ENCODE assay signal across 14 cellular contexts in genomic region chr19:16142032-16142580, GRCh38. TPM values are rescaled to one million over a fixed set of nuclear protein-coding genes. Genes with fewer than 3 reads are reported as not detected.
DNase-seq lines count a peak whose midpoint lies in the region; ATAC-seq, FAIRE-seq and TF ChIP-seq lines count a peak whose summit lies in the region.
"Had no signal": no experiment of that assay in that cellular context is flagged by ENCODE, and none has a peak within 500 bp of the region (broad histone marks: within the 10 kb centered on the region; RNA-seq: fewer than 3 reads in every experiment).

No MANE protein-coding gene starts in this region.

- H3K4me3 Mint-ChIP-seq in activated CD4-positive, alpha-beta T cell treated with anti-CD3 and anti-CD28 coated beads, Interleukin-2, amount 10 ng/mL, durations not matched to agents 24 days and 14 days = peak overlapping the region; percentile 21
- H3K4me3 Mint-ChIP-seq in naive thymus-derived CD8-positive, alpha-beta T cell = peak overlapping the region in 4 of 10 donors; percentile 32 to 98 (median 46)

- H3K36me3 ChIP-seq in SU-DHL-6 (ENCODE audit: low read length) (no peaks in the 10 kb centered on the region), kidney (ENCODE audit: control insufficient read depth in 1 of 2, insufficient read depth in 2 of 2, low read length in 2 of 2) (no peaks in the 10 kb centered on the region)
- H3K36me3 ChIP-seq: uterus had no signal

- H3K9ac ChIP-seq in SU-DHL-6 (ENCODE audit: low read length) = no peak overlapping the region
- no peak overlapping the region for H3K9ac ChIP-seq in kidney (ENCODE audit: low read length in 2 of 2)
- H3K9ac ChIP-seq: parathyroid adenoma had no signal

- ATAC-seq in naive thymus-derived CD8-positive, alpha-beta T cell = no peak

- POLR2A ChIA-PET in naive thymus-derived CD8-positive, alpha-beta T cell (lab: Charles Lee) = interaction anchor here (1.0 to 2.1 kb wide), 2 partner anchors 12 to 29 kb away, joined by 3 to 6 read pairs; no protein-coding TSS in a partner anchor

- H3K27me3 Mint-ChIP-seq in activated CD4-positive, alpha-beta T cell treated with anti-CD3 and anti-CD28 coated beads, Interleukin-2, amount 10 ng/mL, durations not matched to agents 24 days and 14 days = no peaks in the 10 kb centered on the region
- no peaks in the 10 kb centered on the region for H3K27me3 Mint-ChIP-seq in naive thymus-derived CD8-positive, alpha-beta T cell

- no peaks in the 10 kb centered on the region for H3K9me2 ChIP-seq in SU-DHL-6 (replicated peaks; ENCODE audit: insufficient read depth, low read length)

- no peaks in the 10 kb centered on the region for H3K9me3 Mint-ChIP-seq in activated CD4-positive, alpha-beta T cell treated with anti-CD3 and anti-CD28 coated beads, Interleukin-2, amount 10 ng/mL, durations not matched to agents 24 days and 14 days
- H3K9me3 Mint-ChIP-seq in naive thymus-derived CD8-positive, alpha-beta T cell = no peaks in the 10 kb centered on the region

- peaks cover 55% of the 10 kb centered on the region for H3F3A ChIP-seq in SU-DHL-6 (ENCODE audit: insufficient read depth)

- intact Hi-C loops in activated CD4-positive, alpha-beta T cell treated with anti-CD3 and anti-CD28 coated beads, Interleukin-2, amount 10 ng/mL, durations not matched to agents 24 days and 14 days (cut with micrococcal nuclease) = loop anchor here (2.0 kb wide), 2 partner anchors 19 to 23 kb away; no protein-coding TSS in a partner anchor
- intact Hi-C loops in kidney (cut with DNase I) = no loop called here

- no peaks in the 10 kb centered on the region for H3K27me3 ChIP-seq in SU-DHL-6 (ENCODE audit: low read length)
- H3K27me3 ChIP-seq: dorsolateral prefrontal cortex, uterus had no signal

- DNase-seq in activated CD4-positive, alpha-beta T cell treated with anti-CD3 and anti-CD28 coated beads, Interleukin-2, amount 10 ng/mL, durations not matched to agents 24 days and 14 days = no peak
- no peak for DNase-seq in activated CD4-positive, alpha-beta T cell treated with anti-CD3 and anti-CD28 coated beads, Interleukin-2, amount 50 U/mL, for 1 hour
- DNase-seq in naive thymus-derived CD8-positive, alpha-beta T cell = no peak
- DNase-seq in kidney (no peak), NCI-H774 (lab: John Stamatoyannopoulos, UW) (no peak)
- DNase-seq: dorsolateral prefrontal cortex; NCI-H226; stimulated activated CD8-positive, alpha-beta memory T cell treated with anti-CD3 and anti-CD28 coated beads, Interleukin-4, amount 100 ng/mL, for 48 hours; uterus had no signal

- H3K36me3 Mint-ChIP-seq in activated CD4-positive, alpha-beta T cell treated with anti-CD3 and anti-CD28 coated beads, Interleukin-2, amount 10 ng/mL, durations not matched to agents 24 days and 14 days (ENCODE audit: low read depth) = peaks cover 11% of the 10 kb centered on the region
- H3K36me3 Mint-ChIP-seq in naive thymus-derived CD8-positive, alpha-beta T cell = peaks cover 0 to 4% (median 1%) of the 10 kb centered on the region in 3 donors

- H3K9me3 ChIP-seq in SU-DHL-6 (ENCODE audit: insufficient read depth, low read length) = no peaks in the 10 kb centered on the region
- no peaks in the 10 kb centered on the region for H3K9me3 ChIP-seq in kidney (ENCODE audit: control insufficient read depth in 1 of 2, low read length in 2 of 2)
- H3K9me3 ChIP-seq: uterus had no signal

- H3K27ac ChIP-seq in SU-DHL-6 (ENCODE audit: low read depth, low read length) = peak overlapping the region; percentile 94
- no peak overlapping the region for H3K27ac ChIP-seq in kidney (ENCODE audit: low read depth in 2 of 2, low read length in 2 of 2)
- H3K27ac ChIP-seq: dorsolateral prefrontal cortex, parathyroid adenoma, uterus had no signal

- peaks cover 44% of the 10 kb centered on the region for H3K4me1 Mint-ChIP-seq in activated CD4-positive, alpha-beta T cell treated with anti-CD3 and anti-CD28 coated beads, Interleukin-2, amount 10 ng/mL, durations not matched to agents 24 days and 14 days
- H3K4me1 Mint-ChIP-seq in naive thymus-derived CD8-positive, alpha-beta T cell = peaks cover 17 to 79% (median 36%) of the 10 kb centered on the region in 4 donors

- H3K79me2 ChIP-seq in SU-DHL-6 (ENCODE audit: insufficient read depth, low read length) = peaks cover 33% of the 10 kb centered on the region
- H3K79me2 ChIP-seq: parathyroid adenoma had no signal

- no peak for FAIRE-seq in kidney (lab: Jason Lieb, UNC)
- FAIRE-seq: A204.1, D721Med had no signal

- H4K20me1 ChIP-seq in SU-DHL-6 (ENCODE audit: low read depth, low read length) = no peaks in the 10 kb centered on the region

- H3K27ac Mint-ChIP-seq in activated CD4-positive, alpha-beta T cell treated with anti-CD3 and anti-CD28 coated beads, Interleukin-2, amount 10 ng/mL, durations not matched to agents 24 days and 14 days = peak overlapping the region; percentile 65
- peak overlapping the region in 6 of 10 donors; percentile 17 to 96 (median 65) for H3K27ac Mint-ChIP-seq in naive thymus-derived CD8-positive, alpha-beta T cell

- TF ChIP-seq CTCF in SU-DHL-6 (IDR thresholded peaks at IDR 0.05; ENCODE audit: insufficient read depth, low read length, poor library complexity, severe bottlenecking) (no peak), kidney (IDR thresholded peaks at IDR 0.05; ENCODE audit: borderline replicate concordance, extremely low read depth, insufficient read depth) (no peak)

- no peaks in the 10 kb centered on the region for H3K4me1 ChIP-seq in kidney (ENCODE audit: control insufficient read depth in 1 of 2, insufficient read depth in 1 of 2, low read depth in 1 of 2, low read length in 2 of 2)
- H3K4me1 ChIP-seq: parathyroid adenoma, uterus had no signal

- no peak overlapping the region for H3K4me3 ChIP-seq in SU-DHL-6 (ENCODE audit: insufficient read depth, low read length, poor library complexity, severe bottlenecking)
- H3K4me3 ChIP-seq in kidney (ENCODE audit: low read length in 2 of 2) = no peak overlapping the region
- H3K4me3 ChIP-seq: dorsolateral prefrontal cortex, uterus had no signal

- no peak overlapping the region for H2AFZ ChIP-seq in SU-DHL-6 (ENCODE audit: low read depth, low read length, severe bottlenecking)
- H2AFZ ChIP-seq: parathyroid adenoma had no signal

- H3K4me2 ChIP-seq in SU-DHL-6 (ENCODE audit: low read depth, low read length, poor library complexity, severe bottlenecking) = peak overlapping the region; percentile 21

RNA-seq across cellular contexts. Expression of gene HSH2D, which starts 1.4 kb away (rescaled TPM):
- total RNA-seq in activated CD4-positive, alpha-beta T cell treated with anti-CD3 and anti-CD28 coated beads, Interleukin-2, amount 10 ng/mL, durations not matched to agents 24 days and 14 days = 22.7 and 23.1 TPM in 2 replicates
- 10 to 100 TPM; 20.5 to 25.2 TPM for total RNA-seq in naive thymus-derived CD8-positive, alpha-beta T cell
- 1 to 10 TPM; 6.5 to 9.8 (median 6.7) TPM for polyA plus RNA-seq in naive thymus-derived CD8-positive, alpha-beta T cell
- total RNA-seq in kidney = 7.7 TPM
- 0.41 TPM for polyA plus RNA-seq in kidney (ENCODE audit: insufficient read depth, low read depth, low replicate concordance)
- total RNA-seq: fibroblast of villous mesenchyme had no signal

RNA-seq across cellular contexts. Expression of gene RAB8A, which starts 30.4 kb away (rescaled TPM):
- 227 and 247 TPM in 2 replicates for total RNA-seq in activated CD4-positive, alpha-beta T cell treated with anti-CD3 and anti-CD28 coated beads, Interleukin-2, amount 10 ng/mL, durations not matched to agents 24 days and 14 days
- total RNA-seq in naive thymus-derived CD8-positive, alpha-beta T cell = 10 to 100 TPM; 66.5 to 88.3 TPM
- polyA plus RNA-seq in naive thymus-derived CD8-positive, alpha-beta T cell = 10 to 100 TPM; 65.6 to 69.8 (median 66.1) TPM
- 75.6 TPM for total RNA-seq in kidney
- polyA plus RNA-seq in kidney (ENCODE audit: insufficient read depth, low read depth, low replicate concordance) = 38.5 TPM

RNA-seq across cellular contexts. Expression of gene CIB3, which starts 31.2 kb away (rescaled TPM):
- not detected in 2 replicates for total RNA-seq in activated CD4-positive, alpha-beta T cell treated with anti-CD3 and anti-CD28 coated beads, Interleukin-2, amount 10 ng/mL, durations not matched to agents 24 days and 14 days
- total RNA-seq in naive thymus-derived CD8-positive, alpha-beta T cell = not detected
- polyA plus RNA-seq in naive thymus-derived CD8-positive, alpha-beta T cell = not detected
- total RNA-seq in kidney = not detected
- not detected for polyA plus RNA-seq in kidney (ENCODE audit: insufficient read depth, low read depth, low replicate concordance)
- total RNA-seq: dorsolateral prefrontal cortex, fibroblast of villous mesenchyme, uterus had no signal

RNA-seq across cellular contexts. Expression of gene FAM32A, which starts 43.1 kb away (rescaled TPM):
- 59.2 and 65.2 TPM in 2 replicates for total RNA-seq in activated CD4-positive, alpha-beta T cell treated with anti-CD3 and anti-CD28 coated beads, Interleukin-2, amount 10 ng/mL, durations not matched to agents 24 days and 14 days
- total RNA-seq in naive thymus-derived CD8-positive, alpha-beta T cell = 10 to 100 TPM; 70.3 to 74.3 TPM
- polyA plus RNA-seq in naive thymus-derived CD8-positive, alpha-beta T cell = 100 to 1,000 TPM; 150 to 205 (median 183) TPM
- total RNA-seq in kidney = 53.5 TPM
- 105 TPM for polyA plus RNA-seq in kidney (ENCODE audit: insufficient read depth, low read depth, low replicate concordance)

RNA-seq across cellular contexts. Expression of gene AP1M1, which starts 55.6 kb away (rescaled TPM):
- total RNA-seq in activated CD4-positive, alpha-beta T cell treated with anti-CD3 and anti-CD28 coated beads, Interleukin-2, amount 10 ng/mL, durations not matched to agents 24 days and 14 days = 107 and 111 TPM in 2 replicates
- total RNA-seq in naive thymus-derived CD8-positive, alpha-beta T cell = 100 to 1,000 TPM; 151 to 154 TPM
- 100 to 1,000 TPM; 195 to 288 (median 241) TPM for polyA plus RNA-seq in naive thymus-derived CD8-positive, alpha-beta T cell
- 67.8 TPM for total RNA-seq in kidney
- polyA plus RNA-seq in kidney (ENCODE audit: insufficient read depth, low read depth, low replicate concordance) = 56.0 TPM
